Comparison of ENCODE assay signal across 9 cellular contexts in the genomic region with DNA sequence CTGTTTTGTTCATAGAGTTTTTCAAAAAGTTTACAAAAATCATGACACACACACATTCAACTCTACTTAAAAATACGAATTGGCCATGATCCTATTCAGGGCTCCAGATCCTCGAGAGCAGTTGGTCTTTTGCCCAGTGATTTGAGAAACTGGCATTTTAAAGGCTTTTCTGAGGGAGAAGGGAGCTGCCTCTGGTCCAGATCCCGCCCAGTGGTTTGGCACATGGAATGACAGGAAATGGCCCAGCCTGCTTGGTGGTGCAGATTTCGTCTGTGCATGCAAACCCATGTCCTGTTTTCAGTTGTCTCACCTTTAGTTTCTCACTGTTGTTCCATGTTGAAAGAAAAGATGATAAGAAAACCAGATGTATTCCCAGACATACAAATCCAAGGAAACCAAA. TPM values are rescaled to one million over a fixed set of nuclear protein-coding genes. Genes with fewer than 3 reads are reported as not detected.
DNase-seq lines count a peak whose midpoint lies in the region; ATAC-seq, FAIRE-seq and TF ChIP-seq lines count a peak whose summit lies in the region.
"Had no signal": no experiment of that assay in that cellular context is flagged by ENCODE, and none has a peak within 500 bp of the region (broad histone marks: within the 10 kb centered on the region; RNA-seq: fewer than 3 reads in every experiment).

No MANE protein-coding gene starts in this region.

- H3K36me3 ChIP-seq in vagina = no peaks in the 10 kb centered on the region

- TF ChIP-seq POLR2A in vagina (IDR thresholded peaks at IDR 0.05) = no peak

- ATAC-seq in GM21381 (IDR thresholded peaks at IDR 0.05; ENCODE audit: unreplicated experiment) (no peak), GM18909 (IDR thresholded peaks at IDR 0.05; ENCODE audit: poor library complexity, unreplicated experiment) (no peak)

- peaks cover 77% of the 10 kb centered on the region for H3K4me1 Mint-ChIP-seq in activated CD4-positive, alpha-beta memory T cell treated with anti-CD3 and anti-CD28 coated beads, Interleukin-2, amount 10 ng/mL, durations not matched to agents 7 days and 5 days

- intact Hi-C loops in vagina (cut with DNase I) = no loop called here

- TF ChIP-seq CTCF in fibroblast of pulmonary artery (IDR thresholded peaks at IDR 0.05; ENCODE audit: low read length, missing control alignments) = no peak
- no peak for TF ChIP-seq CTCF in vagina (IDR thresholded peaks at IDR 0.05)

- FAIRE-seq in GM18507 (lab: Jason Lieb, UNC) = peak; percentile 85

- peaks cover 13% of the 10 kb centered on the region for H3K4me1 ChIP-seq in vagina

- H3K27me3 Mint-ChIP-seq in activated CD4-positive, alpha-beta memory T cell treated with anti-CD3 and anti-CD28 coated beads, Interleukin-2, amount 10 ng/mL, durations not matched to agents 7 days and 5 days = no peaks in the 10 kb centered on the region

- DNase-seq in AG08395 (ENCODE audit: low spot score) = peak; percentile 55
- DNase-seq in GM18507 (ENCODE audit: extremely low spot score, insufficient read length, low read depth) = no peak
- DNase-seq in activated CD4-positive, alpha-beta memory T cell treated with anti-CD3 and anti-CD28 coated beads, Interleukin-2, amount 10 ng/mL, durations not matched to agents 7 days and 5 days = peak; percentile 50
- peak; percentile 78 for DNase-seq in fibroblast of pulmonary artery (ENCODE audit: low read depth)
- no peak for DNase-seq in NCI-H1417 (lab: John Stamatoyannopoulos, UW)
- no peak for DNase-seq in vagina (ENCODE audit: extremely low spot score in 2 of 2)
- DNase-seq: Caco-2 had no signal

- CTCF ChIA-PET in activated CD4-positive, alpha-beta memory T cell treated with anti-CD3 and anti-CD28 coated beads, Interleukin-2, amount 10 ng/mL, durations not matched to agents 7 days and 5 days (lab: Charles Lee) = no interaction called here

- peak overlapping the region; percentile 74 for H3K4me3 Mint-ChIP-seq in activated CD4-positive, alpha-beta memory T cell treated with anti-CD3 and anti-CD28 coated beads, Interleukin-2, amount 10 ng/mL, durations not matched to agents 7 days and 5 days

- peaks cover 26% of the 10 kb centered on the region for H3K36me3 Mint-ChIP-seq in activated CD4-positive, alpha-beta memory T cell treated with anti-CD3 and anti-CD28 coated beads, Interleukin-2, amount 10 ng/mL, durations not matched to agents 7 days and 5 days (ENCODE audit: low read depth)

- POLR2A ChIA-PET in activated CD4-positive, alpha-beta memory T cell treated with anti-CD3 and anti-CD28 coated beads, Interleukin-2, amount 10 ng/mL, durations not matched to agents 7 days and 5 days (lab: Charles Lee) = interaction anchor here (0.6 to 7.1 kb wide), 3 partner anchors 10 to 179 kb away, joined by 3 to 130 read pairs (median 29); no protein-coding TSS in a partner anchor

- peak overlapping the region; percentile 85 for H3K27ac Mint-ChIP-seq in activated CD4-positive, alpha-beta memory T cell treated with anti-CD3 and anti-CD28 coated beads, Interleukin-2, amount 10 ng/mL, durations not matched to agents 7 days and 5 days

- H3K9me3 ChIP-seq in vagina = no peaks in the 10 kb centered on the region
- H3K9me3 ChIP-seq: Caco-2 had no signal

- no peaks in the 10 kb centered on the region for H3K9me3 Mint-ChIP-seq in activated CD4-positive, alpha-beta memory T cell treated with anti-CD3 and anti-CD28 coated beads, Interleukin-2, amount 10 ng/mL, durations not matched to agents 7 days and 5 days

- H3K27me3 ChIP-seq in vagina = no peaks in the 10 kb centered on the region

- no peak overlapping the region for H3K27ac ChIP-seq in vagina

- H3K4me3 ChIP-seq in fibroblast of pulmonary artery (replicated peaks; ENCODE audit: low read depth, low read length) = no peak overlapping the region
- no peak overlapping the region for H3K4me3 ChIP-seq in vagina

RNA-seq across cellular contexts. Expression of a gene that starts 3.6 kb away (rescaled TPM):
- total RNA-seq in activated CD4-positive, alpha-beta memory T cell treated with anti-CD3 and anti-CD28 coated beads, Interleukin-2, amount 10 ng/mL, durations not matched to agents 7 days and 5 days = 10 to 100 TPM; 59.5 to 66.1 TPM
- 11.8 TPM for total RNA-seq in vagina
- total RNA-seq: Caco-2 had no signal

Comparison
In these comparisons a context has a peak if more than half of its experiments do, and no peak if none do; other contexts are left out.
1. DNase-seq: peak in AG08395 (single experiment), activated CD4-positive, alpha-beta memory T cell treated with anti-CD3 and anti-CD28 coated beads, Interleukin-2, amount 10 ng/mL, durations not matched to agents 7 days and 5 days (single experiment) and fibroblast of pulmonary artery (single experiment); none in GM18507 (single experiment), NCI-H1417 (0 of 3) and vagina (0 of 2).